Comparison of ENCODE assay signal across 10 cellular contexts in the genomic region with DNA sequence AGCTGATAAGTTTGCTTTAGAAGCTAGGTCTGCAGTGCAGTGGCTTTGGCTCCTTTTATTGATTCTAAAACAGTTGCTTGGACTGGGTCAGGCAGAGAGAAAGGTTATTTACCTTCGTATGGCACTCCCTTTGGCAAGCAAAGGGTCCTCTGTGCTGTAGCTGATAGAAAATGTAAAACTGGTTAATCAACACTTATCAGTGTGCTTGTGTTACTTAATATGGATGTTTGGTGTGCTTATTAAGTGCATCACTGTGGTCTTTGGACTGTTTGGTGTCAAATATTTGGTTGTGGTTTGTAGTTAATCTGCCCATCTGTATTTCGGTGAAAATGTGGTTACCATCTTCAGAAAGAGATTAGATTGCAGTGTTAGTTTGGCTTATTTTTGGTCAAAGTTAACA. TPM values are rescaled to one million over a fixed set of nuclear protein-coding genes. Genes with fewer than 3 reads are reported as not detected.
DNase-seq lines count a peak whose midpoint lies in the region; ATAC-seq, FAIRE-seq and TF ChIP-seq lines count a peak whose summit lies in the region.
"Had no signal": no experiment of that assay in that cellular context is flagged by ENCODE, and none has a peak within 500 bp of the region (broad histone marks: within the 10 kb centered on the region; RNA-seq: fewer than 3 reads in every experiment).

No MANE protein-coding gene starts in this region.

- H4K20me1 ChIP-seq in GM12878 (ENCODE audit: control insufficient read depth, insufficient read depth), result no peaks in the 10 kb centered on the region

- H3K36me3 ChIP-seq in GM12878 (ENCODE audit: control insufficient read depth in 2 of 2, insufficient read depth in 2 of 2, low read length in 1 of 2), result no peaks in the 10 kb centered on the region; a peak in 1 of 4 replicates

- H3K4me2 ChIP-seq in GM12878 (ENCODE audit: control insufficient read depth, insufficient read depth), result peak overlapping the region; percentile 61

- no peak overlapping the region for H3K4me3 Mint-ChIP-seq in T-helper 17 cell
- H3K4me3 Mint-ChIP-seq: CD8-positive, alpha-beta memory T cell had no signal

- TF ChIP-seq POLR2A in GM12891 (IDR thresholded peaks at IDR 0.05; ENCODE audit: low read depth, low read length) (no peak), GM12878 (IDR thresholded peaks at IDR 0.05; ENCODE audit: low read depth, low read length) (no peak)

- no peaks in the 10 kb centered on the region for H3K27me3 ChIP-seq in GM12878 (replicated peaks in 1 of 2; ENCODE audit: control insufficient read depth in 2 of 2, insufficient read depth in 2 of 2, low read length in 1 of 2)

- no peak overlapping the region for H2AFZ ChIP-seq in GM12878 (ENCODE audit: control insufficient read depth, low read depth, low read length)

- TF ChIP-seq EP300 in GM12878 (IDR thresholded peaks at IDR 0.05; ENCODE audit: borderline replicate concordance in 1 of 2, control insufficient read depth in 1 of 2, low read depth in 2 of 2, low read length in 2 of 2), result no peak

- TF ChIP-seq CTCF in GM12878 (IDR thresholded peaks at IDR 0.05 in 2 of 3, conservative IDR thresholded peaks at IDR 0.05 in 1 of 3; ENCODE audit: control insufficient read depth in 2 of 3, extremely low read depth in 1 of 3, insufficient read depth in 1 of 3, low read depth in 3 of 3, low read length in 3 of 3), result no peak

- FAIRE-seq in GM12891 (lab: Jason Lieb, UNC) (peak; percentile 51), GM12878 (lab: Jason Lieb, UNC) (no peak)

- H3K27me3 Mint-ChIP-seq in T-helper 17 cell, result no peaks in the 10 kb centered on the region
- H3K27me3 Mint-ChIP-seq: CD8-positive, alpha-beta memory T cell had no signal

- peaks cover 36% of the 10 kb centered on the region for H3K4me1 ChIP-seq in GM12878 (ENCODE audit: control insufficient read depth, insufficient read depth, low read length)

- no peak overlapping the region for H3K4me3 ChIP-seq in GM12878

- SMC1A ChIA-PET in GM12878 (lab: Charles Lee; ENCODE audit: uncharacterized antibody, unreplicated experiment), result interaction anchor here (0.6 to 4.6 kb wide), 10 partner anchors 9 to 542 kb away, joined by 3 to 23 read pairs (median 4); no protein-coding TSS in a partner anchor

- H3K9ac ChIP-seq in GM12878 (ENCODE audit: control insufficient read depth, insufficient read depth, low read length), result no peak overlapping the region

- no peaks in the 10 kb centered on the region for H3K36me3 Mint-ChIP-seq in T-helper 17 cell (ENCODE audit: low read depth)
- H3K36me3 Mint-ChIP-seq: CD8-positive, alpha-beta memory T cell had no signal

- H3K79me2 ChIP-seq in GM12878 (ENCODE audit: control insufficient read depth, insufficient read depth, low read length), result peaks cover 64% of the 10 kb centered on the region

- intact Hi-C loops in GM12878 (cut with micrococcal nuclease; ENCODE audit: unreplicated experiment), result loop anchor here (5.0 kb wide), 1 partner anchor 588 kb away; a partner anchor contains a TSS

- peaks cover 5% of the 10 kb centered on the region for H3K9me3 ChIP-seq in GM12878 (replicated peaks; ENCODE audit: control insufficient read depth, insufficient read depth, low read length)
- H3K9me3 ChIP-seq in T-helper 17 cell (ENCODE audit: control insufficient read depth, low read length, poor library complexity, severe bottlenecking), result no peaks in the 10 kb centered on the region

- POLR2A ChIA-PET in GM12878 (lab: Charles Lee), result interaction anchor here (1.0 to 2.0 kb wide), 3 partner anchors 11 to 36 kb away, joined by 3 to 5 read pairs (median 3); no protein-coding TSS in a partner anchor

- in situ Hi-C loops in GM12878 (cut with MboI), result no loop called here

- H3K27ac Mint-ChIP-seq in T-helper 17 cell, result no peak overlapping the region

- H3K27ac ChIP-seq in GM12878 (ENCODE audit: control insufficient read depth, insufficient read depth), result peak overlapping the region; percentile 41; the same call in 1 of the 2 replicates

- BruUV-seq in GM12878 (replicated peaks; lab: Mats Ljungman, UMichigan), result no TSS peak

- CTCF ChIA-PET in GM12878 (lab: Yijun Ruan, JAX), result interaction anchor here (1.6 kb wide), 1 partner anchor 13 kb away, joined by 3 read pairs; no protein-coding TSS in a partner anchor

- RAD21 ChIA-PET in GM12878 (lab: Charles Lee; ENCODE audit: unreplicated experiment), result interaction anchor here (0.6 to 4.3 kb wide), 4 partner anchors 13 to 543 kb away, joined by 3 to 29 read pairs (median 3); no protein-coding TSS in a partner anchor

- ATAC-seq in GM21447 (IDR thresholded peaks at IDR 0.05; ENCODE audit: unreplicated experiment), result peak; percentile 32
- peak; percentile 48 for ATAC-seq in HG03196 (IDR thresholded peaks at IDR 0.05; ENCODE audit: unreplicated experiment)
- peak; percentile 70 for ATAC-seq in GM12878
- ATAC-seq in HG03457 (IDR thresholded peaks at IDR 0.05; ENCODE audit: unreplicated experiment), result no peak
- ATAC-seq in T-helper 17 cell, result no peak

- 10% methylated on average over 2 of the region's 2 CpGs for WGBS in GM12878 (ENCODE audit: insufficient coverage, insufficient replicate concordance, low lambda C conversion rate, missing lambda C conversion rate)

- H3K4me1 Mint-ChIP-seq in T-helper 17 cell, result no peaks in the 10 kb centered on the region

- no peak for TF ChIP-seq RAD21 in GM12878 (IDR thresholded peaks at IDR 0.05; ENCODE audit: insufficient read depth, low read depth, low read length)

- no peak for DNase-seq in GM12891 (ENCODE audit: insufficient read length, low spot score)
- no peak for DNase-seq in GM12878 (ENCODE audit: low read depth, low spot score)
- no peak for DNase-seq in Kasumi-1 (lab: John Stamatoyannopoulos, UW)
- no peak for DNase-seq in NCI-H2196 (lab: John Stamatoyannopoulos, UW; ENCODE audit: unreplicated experiment)
- no peak for DNase-seq in T-helper 17 cell
- DNase-seq: CD8-positive, alpha-beta memory T cell; SIG-M5 had no signal

TF ChIP-seq in GM12891, 5 proteins besides CTCF, POLR2A, EP300 and RAD21:
- no peak for TF ChIP-seq POU2F2 (IDR thresholded peaks at IDR 0.05; ENCODE audit: low read depth, low read length)
- TF ChIP-seq POLR2AphosphoS5 (IDR thresholded peaks at IDR 0.05; ENCODE audit: low read depth, low read length), result no peak
- TF ChIP-seq SPI1 (IDR thresholded peaks at IDR 0.05; ENCODE audit: low read depth, low read length), result no peak
- TF ChIP-seq TAF1 (IDR thresholded peaks at IDR 0.05; ENCODE audit: low read depth, low read length), result no peak
- TF ChIP-seq PAX5 (IDR thresholded peaks at IDR 0.05; ENCODE audit: insufficient read depth, low read length, severe bottlenecking), result no peak
TF ChIP-seq in GM12891: peak in this region for 0.

TF ChIP-seq in GM12878, 131 proteins besides CTCF, POLR2A, EP300 and RAD21 (continues in another document):
- TF ChIP-seq ESRRA (IDR thresholded peaks at IDR 0.05; ENCODE audit: low read length) (no peak), MEF2B (IDR thresholded peaks at IDR 0.05; ENCODE audit: partially characterized antibody, poor library complexity, severe bottlenecking) (peak; percentile 63), IKZF1 (conservative IDR thresholded peaks at IDR 0.05) (0 out of 2 replicates have a peak, but pooled peaks have one; percentile 16), CBFB (IDR thresholded peaks at IDR 0.05; ENCODE audit: low read depth) (peak; percentile 46; the same call in 1 of the 2 replicates), YY1 (IDR thresholded peaks at IDR 0.05; ENCODE audit: low read depth, low read length) (no peak), HDGF (IDR thresholded peaks at IDR 0.05) (no peak), RFX5 (IDR thresholded peaks at IDR 0.05; ENCODE audit: low read depth, low read length) (no peak), GATAD2B (conservative IDR thresholded peaks at IDR 0.05; ENCODE audit: low read depth) (no peak), RAD51 (IDR thresholded peaks at IDR 0.05) (peak; percentile 72), RUNX3 (IDR thresholded peaks at IDR 0.05; ENCODE audit: low read length) (peak; percentile 93), PML (IDR thresholded peaks at IDR 0.05; ENCODE audit: low read length) (no peak), BHLHE40 (IDR thresholded peaks at IDR 0.05; ENCODE audit: borderline replicate concordance in 1 of 2, low read depth in 2 of 2, low read length in 1 of 2) (peak in 1 of 2 experiments; percentile 15; a peak in 1 of 4 replicates), MTA2 (IDR thresholded peaks at IDR 0.05; ENCODE audit: low read depth) (peak; percentile 89), SUZ12 (IDR thresholded peaks at IDR 0.05; ENCODE audit: unreplicated experiment) (no peak), BCL11A (IDR thresholded peaks at IDR 0.05; ENCODE audit: low read depth, low read length) (peak; percentile 47; the same call in 1 of the 2 replicates)

RNA-seq across cellular contexts. Expression of a gene that starts 16.0 kb away (rescaled TPM):
- 18.8 TPM for polyA plus RNA-seq in GM12891 (2012; ENCODE audit: low read depth, missing spikeins)
- total RNA-seq in GM12878 (2013; cell fraction: nucleolus; rRNA removed), result 90.4 and 98.5 TPM in 2 replicates
- total RNA-seq in GM12878 (2014; rRNA removed), result 29.4 and 46.4 TPM in 2 replicates
- total RNA-seq in GM12878 (2014; rRNA removed; fragmentation: Illumina TruSeq; extraction: Trizol), result 27.4 and 35.9 TPM in 2 replicates
- total RNA-seq in GM12878 (2021), result 38.2 and 41.5 TPM in 2 replicates
- polyA plus RNA-seq in GM12878 (2011; ENCODE audit: low read depth), result 14.1 TPM
- polyA plus RNA-seq in GM12878 (2011; rRNA removed), result 71.0 and 111 TPM in 2 replicates
- polyA plus RNA-seq in GM12878 (2011; cell fraction: cytosol; rRNA removed), result 46.5 and 59.9 TPM in 2 replicates
- 23.5 and 28.8 TPM in 2 replicates for polyA plus RNA-seq in GM12878 (2011; cell fraction: nucleus; rRNA removed)
- 27.7 and 28.2 TPM in 2 replicates for polyA plus RNA-seq in GM12878 (2012)
- 29.6 and 33.4 TPM in 2 replicates for polyA plus RNA-seq in GM12878 (2014; fragmentation: Illumina TruSeq; extraction: Trizol)
- polyA plus RNA-seq in GM12878 (2014; fragmentation: Nextera tagmentation; extraction: Ambion mirVana), result 10 to 100 TPM in 1 of 2 experiments, 1 to 10 TPM in 1; 8.7 to 15.0 TPM
- polyA plus RNA-seq in GM12878 (2014; rRNA removed), result 29.5 and 37.0 TPM in 2 replicates
- 10 to 100 TPM; 59.9 TPM for polyA plus RNA-seq in GM12878 (2016; fragmentation: Nextera tagmentation; extraction: Ambion mirVana)
- polyA minus RNA-seq in GM12878 (2011; rRNA and poly(A)+ RNA removed), result 25.9 and 27.7 TPM in 2 replicates
- polyA minus RNA-seq in GM12878 (2011; cell fraction: cytosol; rRNA and poly(A)+ RNA removed), result 13.6 and 34.9 TPM in 2 replicates
- 27.9 and 47.6 TPM in 2 replicates for polyA minus RNA-seq in GM12878 (2011; cell fraction: nucleus; rRNA and poly(A)+ RNA removed)
- total RNA-seq in T-helper 17 cell, result 1 to 10 TPM; 5.0 to 7.6 TPM

Comparison
In these comparisons a context has a peak if more than half of its experiments do, and no peak if none do; other contexts are left out.
1. ATAC-seq: peak in GM21447 (single experiment), HG03196 (single experiment) and GM12878 (single experiment); none in HG03457 (single experiment) and T-helper 17 cell (single experiment).